ENCODE assay signal across 8 cellular contexts in genomic region chr22:23750744-23751440, GRCh38. TPM values are rescaled to one million over a fixed set of nuclear protein-coding genes. Genes with fewer than 3 reads are reported as not detected.
DNase-seq lines count a peak whose midpoint lies in the region; ATAC-seq and TF ChIP-seq lines count a peak whose summit lies in the region.

Gene ZNF70 (minus strand): TSS chr22:23751112. CDS start chr22:23745140, 5,972 bp downstream.

- no peak for TF ChIP-seq EP300 in stomach (IDR thresholded peaks at IDR 0.05)

- H3K4me1 ChIP-seq in Caco-2 (0 out of 2 replicates have a peak, but pooled peaks cover 3% of the 10 kb centered on the region), stomach (peaks cover 9 to 27% (median 17%) of the 10 kb centered on the region in 4 donors)

- H3K9me3 ChIP-seq in Caco-2, result no peaks in the 10 kb centered on the region
- H3K9me3 ChIP-seq in stomach, result no peaks in the 10 kb centered on the region

- no peaks in the 10 kb centered on the region for H3K9me3 Mint-ChIP-seq in Caco-2 (ENCODE audit: unreplicated experiment)
- no peaks in the 10 kb centered on the region for H3K9me3 Mint-ChIP-seq in neural crest cell

- H3K27me3 ChIP-seq in Caco-2 (replicated peaks; ENCODE audit: control insufficient read depth, insufficient read depth, low read length), result no peaks in the 10 kb centered on the region
- no peaks in the 10 kb centered on the region for H3K27me3 ChIP-seq in stomach

- in situ Hi-C loops in KBM-7 (cut with MboI; ENCODE audit: low pct_unique_long_range_greater_than_20kb, low sequenced_read_pairs), result no loop called here

- H3K36me3 ChIP-seq in Caco-2 (ENCODE audit: control insufficient read depth, insufficient read depth, low read length) (no peaks in the 10 kb centered on the region), stomach (no peaks in the 10 kb centered on the region)

- TF ChIP-seq POLR2A in stomach (IDR thresholded peaks at IDR 0.05), result peak in 1 of 4 donors; percentile 39

- DNase-seq in Caco-2 (peak; percentile 92 to 93), KBM-7 (peak; percentile 79), RPMI8226 (peak; percentile 94), fibroblast of the conjunctiva (ENCODE audit: low read depth) (peak; percentile 42), neural crest cell (ENCODE audit: low read depth, low spot score) (peak; percentile 74), stomach (peak; percentile 95)
- DNase-seq in activated T-helper 9 cell treated with anti-CD3 and anti-CD28 coated beads, Interleukin-2, amount 50 U/mL, for 16 hours (ENCODE audit: low read depth), result peak; percentile 80

- H3K27ac Mint-ChIP-seq in Caco-2 (ENCODE audit: unreplicated experiment) (peak within 1 kb of the TSS; percentile 77), neural crest cell (ENCODE audit: unreplicated experiment) (no peak within 1 kb of the TSS)

- peak within 1 kb of the TSS; percentile 89 to 96 (median 94) for H3K27ac ChIP-seq in stomach

- no peaks in the 10 kb centered on the region for H3K36me3 Mint-ChIP-seq in Caco-2 (ENCODE audit: insufficient read depth, unreplicated experiment)
- peaks cover 2% of the 10 kb centered on the region for H3K36me3 Mint-ChIP-seq in neural crest cell (ENCODE audit: low read depth)

- peak; percentile 77 for ATAC-seq in GM21381 (IDR thresholded peaks at IDR 0.05; ENCODE audit: unreplicated experiment)

- WGBS in stomach, 5 donors, result 0 to 1% (median 0%) methylated on average over 6 to 75 of the region's 76 CpGs

- intact Hi-C loops in Caco-2 (cut with micrococcal nuclease; ENCODE audit: unreplicated experiment) (loop anchor here (1.0 kb wide), 2 partner anchors 14 to 34 kb away; no protein-coding TSS in a partner anchor), stomach (cut with DNase I; ENCODE audit: low total_unique reads) (no loop called here)

- peak within 1 kb of the TSS; percentile 85 for H3K4me3 ChIP-seq in Caco-2 (ENCODE audit: low read depth, low read length)
- peak within 1 kb of the TSS; percentile 54 to 85 (median 69) for H3K4me3 ChIP-seq in stomach

- H3K4me1 Mint-ChIP-seq in Caco-2 (ENCODE audit: low read depth, unreplicated experiment) (peaks cover 11% of the 10 kb centered on the region), neural crest cell (peaks cover 21% of the 10 kb centered on the region)

- H3K27me3 Mint-ChIP-seq in Caco-2 (ENCODE audit: insufficient read depth, unreplicated experiment) (no peaks in the 10 kb centered on the region), neural crest cell (ENCODE audit: low read depth) (no peaks in the 10 kb centered on the region)

- no TSS peak for BruUV-seq in Caco-2 (replicated peaks; lab: Mats Ljungman, UMichigan)

- H3K4me3 Mint-ChIP-seq in Caco-2 (ENCODE audit: unreplicated experiment), result peak within 1 kb of the TSS; percentile 89
- H3K4me3 Mint-ChIP-seq in neural crest cell, result peak within 1 kb of the TSS; percentile 89

- TF ChIP-seq CTCF in Caco-2 (IDR thresholded peaks at IDR 0.05; ENCODE audit: insufficient read depth in 1 of 2, low read depth in 1 of 2, low read length in 1 of 2, severe bottlenecking in 1 of 2, unreplicated experiment in 1 of 2) (peak in 1 of 2 experiments; percentile 61), neural crest cell (conservative IDR thresholded peaks at IDR 0.05) (peak; percentile 37), stomach (IDR thresholded peaks at IDR 0.05) (peak in 1 of 7 experiments; percentile 26)

- POLR2A ChIA-PET in Caco-2 (lab: Charles Lee), result interaction anchor here (0.6 to 1.1 kb wide), 9 partner anchors 8 to 1798 kb away, joined by 3 to 10 read pairs (median 4); partner anchors contain the start of genes C22orf15, CHCHD10, PPM1F and SLC2A11

- CTCF ChIA-PET in Caco-2 (lab: Charles Lee), result interaction anchor here (0.6 to 1.0 kb wide), 4 partner anchors 17 to 138 kb away, joined by 3 to 6 read pairs (median 5); partner anchors contain the start of gene CHCHD10

RNA-seq across cellular contexts. Expression of gene ZNF70, which starts in this region (rescaled TPM):
- total RNA-seq in Caco-2 (2022) (5.4 and 5.8 TPM in 2 replicates), neural crest cell (11.4 and 13.0 TPM in 2 replicates), stomach (1 to 10 TPM in 4 of 5 donors, under 1 TPM in 1; 0.87 to 9.4 (median 4.5) TPM)
- under 1 TPM; 0.58 to 0.68 (median 0.61) TPM for polyA plus RNA-seq in stomach

Comparison
In these comparisons a context has a peak if more than half of its experiments do, and no peak if none do; other contexts are left out.
1. Peak in every context shown above with its lines: DNase-seq, ATAC-seq, H3K4me3 ChIP-seq and H3K27ac ChIP-seq.
2. DNase-seq: peak in every context shown above with its lines; median percentile 95 in stomach; 94 in RPMI8226; 92 in Caco-2; 80 in activated T-helper 9 cell treated with anti-CD3 and anti-CD28 coated beads, Interleukin-2, amount 50 U/mL, for 16 hours; 79 in KBM-7; 74 in neural crest cell; 42 in fibroblast of the conjunctiva.